Comparison of ENCODE assay signal across 15 cellular contexts in the genomic region with DNA sequence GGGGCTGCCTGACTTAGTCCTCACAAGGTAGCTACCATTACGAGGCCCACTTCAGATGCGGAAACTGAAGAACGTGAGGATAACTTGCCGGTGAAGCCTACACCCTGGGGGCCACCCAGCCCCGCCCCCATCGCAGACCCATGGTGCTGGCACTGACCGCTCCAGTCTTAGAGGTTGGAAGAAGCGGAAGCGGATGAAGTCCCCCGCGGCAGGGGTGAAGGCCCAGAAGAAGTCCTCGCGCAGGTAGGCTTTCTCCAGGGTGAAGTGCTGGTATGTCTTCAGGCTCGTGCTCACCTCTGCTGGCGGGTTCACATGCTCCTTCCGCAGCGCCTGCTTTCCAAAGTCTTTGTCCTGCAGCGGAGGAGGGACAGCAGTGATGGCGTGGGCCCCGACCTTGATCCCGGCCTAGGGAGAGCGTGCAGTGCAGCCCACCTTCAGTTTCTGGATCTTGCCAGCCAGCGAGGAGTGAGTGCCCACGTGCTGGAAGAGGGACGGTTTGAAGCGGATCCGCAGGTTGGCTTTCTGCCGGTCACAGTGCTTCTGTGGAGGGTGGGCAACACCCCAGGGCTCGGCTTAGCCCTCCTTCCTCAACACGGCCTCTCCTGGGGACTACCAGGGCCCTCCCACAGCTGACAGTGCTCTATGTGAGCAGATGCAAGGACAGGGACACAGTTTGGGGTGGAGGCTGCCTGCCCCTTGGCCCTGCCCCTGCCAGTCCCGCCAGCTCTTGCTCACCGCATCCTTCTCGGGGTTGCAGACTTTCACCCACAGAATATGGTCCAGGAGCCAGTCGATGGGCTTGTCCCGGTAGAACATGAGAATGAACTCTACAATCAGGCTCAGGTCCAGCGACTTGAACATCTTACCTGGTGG.
"Had no signal": no experiment of that assay in that cellular context is flagged by ENCODE, and none has a peak within 500 bp of the region (broad histone marks: within the 10 kb centered on the region; RNA-seq: fewer than 3 reads in every experiment).

No MANE protein-coding gene starts in this region.

- H3K27me3 ChIP-seq: body of pancreas, colonic mucosa, left lung, pancreas, thyroid gland had no signal

- DNase-seq: activated CD4-positive, alpha-beta T cell treated with anti-CD3 and anti-CD28 coated beads, Interleukin-2, amount 50 U/mL, for 4 hours; activated CD4-positive, CD25-positive, alpha-beta regulatory T cell treated with anti-CD3 and anti-CD28 coated beads, Interleukin-2, amount 50 U/mL, for 72 hours; activated gamma-delta T cell treated with Interleukin-2 at 50 U/mL for 16 hours; amniotic stem cell; body of pancreas; colonic mucosa; stimulated activated CD4-positive, alpha-beta T cell treated with anti-CD3 and anti-CD28 coated beads, Interleukin-4, amount 100 ng/mL, for 4 hours; stimulated activated naive CD4-positive, alpha-beta T cell; T-helper 1 cell; thyroid gland had no signal

- H3K9me3 ChIP-seq: body of pancreas, colonic mucosa, left lung, pancreas, thyroid gland had no signal

- H3K27me3 Mint-ChIP-seq: memory B cell had no signal

- H3K4me3 ChIP-seq: body of pancreas, colonic mucosa, left lung, pancreas, thyroid gland had no signal

- ATAC-seq: activated naive CD4-positive, alpha-beta T cell treated with anti-CD3 and anti-CD28 coated beads, Interleukin-2, amount 50 U/mL, for 72 hours; body of pancreas; left lung; pancreas; sciatic nerve had no signal

- H3K4me3 Mint-ChIP-seq: memory B cell had no signal

- H3K27ac Mint-ChIP-seq: memory B cell had no signal

- H3K9me3 Mint-ChIP-seq: activated naive CD4-positive, alpha-beta T cell treated with anti-CD3 and anti-CD28 coated beads, Interleukin-2, amount 50 U/mL, for 72 hours; memory B cell had no signal

- H3K27ac ChIP-seq: body of pancreas, colonic mucosa, left lung, pancreas, thyroid gland had no signal
